8 cellular contexts compared by ENCODE assay signal in genomic region chr7:4791738-4792536, GRCh38. TPM values are rescaled to one million over a fixed set of nuclear protein-coding genes. Genes with fewer than 3 reads are reported as not detected.
DNase-seq lines count a peak whose midpoint lies in the region; ATAC-seq, FAIRE-seq and TF ChIP-seq lines count a peak whose summit lies in the region.

No MANE protein-coding gene starts in this region.

- peaks cover 3 to 14% of the 10 kb centered on the region in 2 donors for H3K36me3 ChIP-seq in kidney (ENCODE audit: control insufficient read depth in 1 of 2, insufficient read depth in 2 of 2, low read length in 2 of 2)

- ATAC-seq in HG02973 (IDR thresholded peaks at IDR 0.05; ENCODE audit: unreplicated experiment) = no peak

- DNase-seq in SHP77 (lab: John Stamatoyannopoulos, UW) (peak; percentile 37 to 60), SHP77 treated with DMSO at 0.1 percent for 48 hours (lab: John Stamatoyannopoulos, UW) (no peak), kidney (no peak), OCI-M1 (lab: John Stamatoyannopoulos, UW) (no peak)
- DNase-seq in activated CD4-positive, CD25-positive, alpha-beta regulatory T cell treated with anti-CD3 and anti-CD28 coated beads, Interleukin-2, amount 50 U/mL, for 16 hours (ENCODE audit: low read depth, low spot score) = peak; percentile 48
- peak; percentile 71 for DNase-seq in central memory CD4-positive, alpha-beta T cell
- peak; percentile 54 to 73 for DNase-seq in stimulated activated CD4-positive, alpha-beta T cell treated with anti-CD3 and anti-CD28 coated beads, Interleukin-1b, Interleukin-23, amount 100 ng/mL, for 1 hour (ENCODE audit: low read depth in 2 of 2)

- peak; percentile 32 for TF ChIP-seq CTCF in kidney (IDR thresholded peaks at IDR 0.05; ENCODE audit: borderline replicate concordance, extremely low read depth, insufficient read depth)

- no peaks in the 10 kb centered on the region for H3K9me3 ChIP-seq in kidney (ENCODE audit: control insufficient read depth in 1 of 2, low read length in 2 of 2)

- H3K9ac ChIP-seq in kidney (ENCODE audit: low read length in 2 of 2) = no peak overlapping the region

- intact Hi-C loops in kidney (cut with DNase I) = no loop called here

- H3K4me3 ChIP-seq in kidney (ENCODE audit: low read length in 2 of 2) = peak overlapping the region in 1 of 2 donors; percentile 21

- no peaks in the 10 kb centered on the region for H3K4me1 ChIP-seq in kidney (ENCODE audit: control insufficient read depth in 1 of 2, insufficient read depth in 1 of 2, low read depth in 1 of 2, low read length in 2 of 2)

- no peak for FAIRE-seq in kidney (lab: Jason Lieb, UNC)

- H3K27ac ChIP-seq in kidney (ENCODE audit: low read depth in 2 of 2, low read length in 2 of 2) = no peak overlapping the region

RNA-seq across cellular contexts. Expression of gene AP5Z1, which starts 16.5 kb away (rescaled TPM):
- total RNA-seq in kidney = 38.5 TPM
- 23.4 TPM for polyA plus RNA-seq in kidney (ENCODE audit: insufficient read depth, low read depth, low replicate concordance)

Comparison
In these comparisons a context has a peak if more than half of its experiments do, and no peak if none do; other contexts are left out.
1. DNase-seq: peak in SHP77 (2 of 2), activated CD4-positive, CD25-positive, alpha-beta regulatory T cell treated with anti-CD3 and anti-CD28 coated beads, Interleukin-2, amount 50 U/mL, for 16 hours (single experiment), central memory CD4-positive, alpha-beta T cell (single experiment) and stimulated activated CD4-positive, alpha-beta T cell treated with anti-CD3 and anti-CD28 coated beads, Interleukin-1b, Interleukin-23, amount 100 ng/mL, for 1 hour (2 of 2); none in SHP77 treated with DMSO at 0.1 percent for 48 hours (single experiment), kidney (single experiment) and OCI-M1 (single experiment).